ENCODE assay signal across 26 cellular contexts in the genomic region with DNA sequence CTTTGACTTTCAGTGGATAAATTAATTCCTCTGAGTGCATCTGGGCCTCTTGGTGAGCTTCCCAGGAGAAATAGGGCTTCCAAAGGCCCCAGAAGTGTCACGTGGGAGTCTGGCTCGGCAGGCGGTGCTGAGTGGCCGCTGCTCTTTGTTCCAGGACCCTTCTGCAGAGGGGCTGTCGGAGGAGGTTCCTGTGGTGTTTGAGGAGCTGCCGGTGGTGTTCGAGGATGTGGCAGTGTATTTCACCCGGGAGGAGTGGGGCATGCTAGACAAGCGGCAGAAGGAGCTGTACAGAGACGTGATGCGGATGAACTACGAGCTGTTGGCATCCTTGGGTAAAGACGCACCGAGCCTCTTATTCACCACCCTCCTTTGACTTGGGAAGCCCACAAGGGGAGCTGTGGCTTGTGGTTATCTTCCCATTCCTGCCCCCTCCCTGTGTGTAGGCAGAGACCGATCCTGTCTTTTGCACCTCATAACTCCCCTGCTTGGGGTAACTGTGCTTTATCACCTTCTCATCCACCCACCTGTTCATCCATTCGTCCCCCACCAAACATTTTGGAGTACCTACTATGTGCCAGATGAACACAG. TPM values are rescaled to one million over a fixed set of nuclear protein-coding genes. Genes with fewer than 3 reads are reported as not detected.
DNase-seq lines count a peak whose midpoint lies in the region; ATAC-seq, FAIRE-seq and TF ChIP-seq lines count a peak whose summit lies in the region.
"Had no signal": no experiment of that assay in that cellular context is flagged by ENCODE, and none has a peak within 500 bp of the region (broad histone marks: within the 10 kb centered on the region; RNA-seq: fewer than 3 reads in every experiment).

No MANE protein-coding gene starts in this region.

- H4K20me1 ChIP-seq in DND-41 (ENCODE audit: insufficient read depth, low read length) = no peaks in the 10 kb centered on the region
- H4K20me1 ChIP-seq in Loucy (ENCODE audit: insufficient read depth, low read length, poor library complexity, severe bottlenecking) = no peaks in the 10 kb centered on the region

- H3F3A ChIP-seq in Loucy (ENCODE audit: low read depth) = no peaks in the 10 kb centered on the region

- H3K27ac Mint-ChIP-seq in naive thymus-derived CD8-positive, alpha-beta T cell = peak overlapping the region in 7 of 10 donors; percentile 9 to 91 (median 70)
- H3K27ac Mint-ChIP-seq: mesothelial cell of epicardium; stimulated activated memory B cell treated with anti-CD40 and anti-IgM and Interleukin-4, amounts not matched to agents 10 μg/mL and 1 μg/mL and 100 μg/mL, for 72 hours; T-helper 2 cell treated with Interferon-gamma antibody and Interleukin-4, amounts not matched to agents 5 μg/mL and 100 μg/mL, for 36 hours had no signal

- H3K4me3 Mint-ChIP-seq in naive thymus-derived CD8-positive, alpha-beta T cell = peak overlapping the region in 8 of 10 donors; percentile 6 to 65 (median 49)
- H3K4me3 Mint-ChIP-seq: mesothelial cell of epicardium; stimulated activated memory B cell treated with anti-CD40 and anti-IgM and Interleukin-4, amounts not matched to agents 10 μg/mL and 1 μg/mL and 100 μg/mL, for 72 hours; T-helper 2 cell treated with Interferon-gamma antibody and Interleukin-4, amounts not matched to agents 5 μg/mL and 100 μg/mL, for 36 hours had no signal

- no peak for DNase-seq in DND-41
- DNase-seq in brain microvascular endothelial cell = no peak
- no peak for DNase-seq in naive thymus-derived CD8-positive, alpha-beta T cell
- DNase-seq in DMS53 treated with DMSO at 0.1 percent for 48 hours (lab: John Stamatoyannopoulos, UW; ENCODE audit: unreplicated experiment) = no peak
- DNase-seq in NCI-H526 (lab: John Stamatoyannopoulos, UW) = no peak
- DNase-seq in D721Med (ENCODE audit: insufficient read length, low spot score) = no peak
- DNase-seq: activated CD4-positive, alpha-beta T cell treated with anti-CD3 and anti-CD28 coated beads, Interleukin-2, amount 50 U/mL, for 1 hour; activated naive CD4-positive, alpha-beta T cell treated with anti-CD3 and anti-CD28 coated beads, Interleukin-2, amount 50 U/mL, for 16 hours; left ventricle myocardium inferior; NCI-H1105; NCI-H187 treated with DMSO at 0.1 percent for 48 hours; NCI-H2171 treated with DMSO at 0.1 percent for 48 hours; NCI-H524; SHP77; stimulated activated CD4-positive, alpha-beta T cell treated with anti-CD3 and anti-CD28 coated beads, Interleukin-4, amount 100 ng/mL, for 24 hours had no signal

- H3K9ac ChIP-seq in DND-41 (ENCODE audit: low read depth, low read length) (no peak overlapping the region), Loucy (ENCODE audit: low read depth, low read length, poor library complexity, severe bottlenecking) (no peak overlapping the region)

- H3K4me1 ChIP-seq in DND-41 (ENCODE audit: insufficient read depth, low read length) (no peaks in the 10 kb centered on the region), Loucy (ENCODE audit: insufficient read depth, low read length, poor library complexity, severe bottlenecking) (peaks cover 2% of the 10 kb centered on the region)
- H3K4me1 ChIP-seq: ascending aorta, Caco-2 had no signal

- H3K9me2 ChIP-seq in Loucy (replicated peaks; ENCODE audit: low read depth, low read length) = no peaks in the 10 kb centered on the region

- H3K27me3 Mint-ChIP-seq in naive thymus-derived CD8-positive, alpha-beta T cell = no peaks in the 10 kb centered on the region
- H3K27me3 Mint-ChIP-seq: stimulated activated memory B cell treated with anti-CD40 and anti-IgM and Interleukin-4, amounts not matched to agents 10 μg/mL and 1 μg/mL and 100 μg/mL, for 72 hours had no signal

- in situ Hi-C loops in brain microvascular endothelial cell (cut with HindIII; ENCODE audit: low pct_ligation_motif_present, low sequenced_read_pairs) = no loop called here

- no peak for FAIRE-seq in D721Med (lab: Jason Lieb, UNC)
- FAIRE-seq: endothelial cell of umbilical vein, urothelium cell line had no signal

- H3K9me3 Mint-ChIP-seq in naive thymus-derived CD8-positive, alpha-beta T cell = no peaks in the 10 kb centered on the region
- H3K9me3 Mint-ChIP-seq: mesothelial cell of epicardium; stimulated activated memory B cell treated with anti-CD40 and anti-IgM and Interleukin-4, amounts not matched to agents 10 μg/mL and 1 μg/mL and 100 μg/mL, for 72 hours; T-helper 2 cell treated with Interferon-gamma antibody and Interleukin-4, amounts not matched to agents 5 μg/mL and 100 μg/mL, for 36 hours had no signal

- no peaks in the 10 kb centered on the region for H3K27me3 ChIP-seq in DND-41 (ENCODE audit: insufficient read depth, low read length, poor library complexity)
- no peaks in the 10 kb centered on the region for H3K27me3 ChIP-seq in Loucy (ENCODE audit: insufficient read depth, low read length, poor library complexity, severe bottlenecking)
- no peaks in the 10 kb centered on the region for H3K27me3 ChIP-seq in brain microvascular endothelial cell (replicated peaks)
- H3K27me3 ChIP-seq: ascending aorta, right lobe of liver had no signal

- H3K27ac ChIP-seq in DND-41 (ENCODE audit: low read length) = no peak overlapping the region
- H3K27ac ChIP-seq in brain microvascular endothelial cell = no peak overlapping the region
- H3K27ac ChIP-seq: ascending aorta, left ventricle myocardium inferior, right lobe of liver, VCaP had no signal

- H3K36me3 Mint-ChIP-seq in naive thymus-derived CD8-positive, alpha-beta T cell = peaks cover 0 to 56% (median 17%) of the 10 kb centered on the region in 3 donors

- H3K9me3 ChIP-seq in DND-41 (ENCODE audit: insufficient read depth, low read length, severe bottlenecking) = no peaks in the 10 kb centered on the region
- H3K9me3 ChIP-seq in Loucy (ENCODE audit: insufficient read depth, low read depth, low read length) = no peaks in the 10 kb centered on the region
- H3K9me3 ChIP-seq: ascending aorta, Caco-2, left ventricle myocardium inferior, right lobe of liver had no signal

- H2AFZ ChIP-seq in DND-41 (ENCODE audit: low read depth, low read length) = no peak overlapping the region
- H2AFZ ChIP-seq in Loucy (ENCODE audit: low read length) = no peak overlapping the region

- H3K4me2 ChIP-seq in DND-41 (ENCODE audit: insufficient read depth, low read length) (no peak overlapping the region), Loucy (ENCODE audit: low read depth, low read length, poor library complexity, severe bottlenecking) (no peak overlapping the region)

- ATAC-seq in DND-41 (ENCODE audit: insufficient read depth, low read depth) (peak; percentile 42; the same call in 1 of the 3 replicates), GM21825 (IDR thresholded peaks at IDR 0.05; ENCODE audit: unreplicated experiment) (no peak)
- no peak for ATAC-seq in naive thymus-derived CD8-positive, alpha-beta T cell
- ATAC-seq: right lobe of liver; stimulated activated memory B cell treated with anti-CD40 and anti-IgM and Interleukin-4, amounts not matched to agents 10 μg/mL and 1 μg/mL and 100 μg/mL, for 72 hours had no signal

- H3K36me3 ChIP-seq in DND-41 (ENCODE audit: insufficient read depth, low read length) (peaks cover 45% of the 10 kb centered on the region), Loucy (ENCODE audit: insufficient read depth, low read length) (no peaks in the 10 kb centered on the region), brain microvascular endothelial cell (replicated peaks) (no peaks in the 10 kb centered on the region)
- H3K36me3 ChIP-seq: right lobe of liver had no signal

- TF ChIP-seq CTCF in DND-41 (IDR thresholded peaks at IDR 0.05; ENCODE audit: borderline replicate concordance, extremely low read depth, low read length, poor library complexity, severe bottlenecking) (peak; percentile 31), Loucy (conservative IDR thresholded peaks at IDR 0.05; ENCODE audit: low read length) (0 out of 2 replicates have a peak, but pooled peaks have one; percentile 12), brain microvascular endothelial cell (IDR thresholded peaks at IDR 0.05; ENCODE audit: low read depth, low read length, missing control alignments) (peak; percentile 18), D721Med (IDR thresholded peaks at IDR 0.05; ENCODE audit: insufficient read depth, missing control alignments) (no peak)

- H3K79me2 ChIP-seq in DND-41 (ENCODE audit: insufficient read depth, low read length) (no peaks in the 10 kb centered on the region), Loucy (ENCODE audit: insufficient read depth, low read length) (no peaks in the 10 kb centered on the region)

- H3K4me3 ChIP-seq in DND-41 (ENCODE audit: low read depth in 1 of 2, low read length in 2 of 2) (no peak overlapping the region), Loucy (ENCODE audit: low read length, poor library complexity, severe bottlenecking) (no peak overlapping the region), brain microvascular endothelial cell (ENCODE audit: low read depth, low read length) (no peak overlapping the region)
- H3K4me3 ChIP-seq: ascending aorta, left ventricle myocardium inferior, right lobe of liver had no signal

- H3K4me1 Mint-ChIP-seq in naive thymus-derived CD8-positive, alpha-beta T cell = peaks cover 25 to 49% (median 42%) of the 10 kb centered on the region in 4 donors

- POLR2A ChIA-PET in naive thymus-derived CD8-positive, alpha-beta T cell (lab: Charles Lee) = interaction anchor here (0.9 to 4.3 kb wide), 7 partner anchors 10 to 32 kb away, joined by 3 to 24 read pairs (median 4); a partner anchor contains a TSS

RNA-seq across cellular contexts. Expression of a gene that starts 11.9 kb away (rescaled TPM):
- total RNA-seq in naive thymus-derived CD8-positive, alpha-beta T cell = 10 to 100 TPM; 82.9 to 88.4 TPM
- polyA plus RNA-seq in naive thymus-derived CD8-positive, alpha-beta T cell = 10 to 100 TPM in 1 of 3 donors, 1 to 10 TPM in 2; 6.1 to 10.6 (median 9.6) TPM

RNA-seq across cellular contexts. Expression of a gene that starts 23.7 kb away (rescaled TPM):
- 10 to 100 TPM; 81.7 to 90.5 TPM for total RNA-seq in naive thymus-derived CD8-positive, alpha-beta T cell
- 100 to 1,000 TPM; 209 to 253 (median 246) TPM for polyA plus RNA-seq in naive thymus-derived CD8-positive, alpha-beta T cell
